Comparison of ENCODE assay signal across 8 cellular contexts in genomic region chr1:168408531-168409242, GRCh38.
A peak's percentile ranks its signal among the peaks of the same experiment; 100 is the strongest.
DNase-seq lines count a peak whose midpoint lies in the region; ATAC-seq, FAIRE-seq and TF ChIP-seq lines count a peak whose summit lies in the region.

No MANE protein-coding gene starts in this region.

- H3K9me1 ChIP-seq in keratinocyte (ENCODE audit: control insufficient read depth, extremely low read depth, insufficient read depth, low read length), result no peaks in the 10 kb centered on the region

- no peaks in the 10 kb centered on the region for H3K79me2 ChIP-seq in keratinocyte (ENCODE audit: control insufficient read depth, insufficient read depth, low read length)

- H3K9me3 Mint-ChIP-seq in activated CD8-positive, alpha-beta memory T cell treated with anti-CD3 and anti-CD28 coated beads, Interleukin-2, amount 10 ng/mL, durations not matched to agents 7 days and 5 days (ENCODE audit: low read depth), result peaks cover 4% of the 10 kb centered on the region

- H3K4me1 Mint-ChIP-seq in activated CD8-positive, alpha-beta memory T cell treated with anti-CD3 and anti-CD28 coated beads, Interleukin-2, amount 10 ng/mL, durations not matched to agents 7 days and 5 days, result peaks cover 45% of the 10 kb centered on the region

- ATAC-seq in HG03558 (IDR thresholded peaks at IDR 0.05; ENCODE audit: extremely low read depth, unreplicated experiment) (peak; percentile 54), HG02623 (IDR thresholded peaks at IDR 0.05; ENCODE audit: unreplicated experiment) (no peak)
- ATAC-seq in activated CD8-positive, alpha-beta memory T cell treated with anti-CD3 and anti-CD28 coated beads, Interleukin-2, amount 10 ng/mL, durations not matched to agents 7 days and 5 days, result peak; percentile 91

- peak; percentile 52 for DNase-seq in GM13976 (ENCODE audit: low spot score)
- peak; percentile 82 for DNase-seq in activated CD8-positive, alpha-beta memory T cell treated with anti-CD3 and anti-CD28 coated beads, Interleukin-2, amount 10 ng/mL, durations not matched to agents 7 days and 5 days
- DNase-seq in keratinocyte (ENCODE audit: low read depth, low spot score), result no peak
- DNase-seq in effector CD8-positive, alpha-beta T cell (lab: John Stamatoyannopoulos, UW), result no peak
- no peak for DNase-seq in GM19239 (ENCODE audit: insufficient read length, low spot score)
- no peak for DNase-seq in NCI-H1694 treated with DMSO at 0.1 percent for 48 hours (lab: John Stamatoyannopoulos, UW)

- no peaks in the 10 kb centered on the region for H3K9me3 ChIP-seq in keratinocyte (ENCODE audit: control insufficient read depth, low read depth, low read length)

- no peaks in the 10 kb centered on the region for H3K27me3 Mint-ChIP-seq in activated CD8-positive, alpha-beta memory T cell treated with anti-CD3 and anti-CD28 coated beads, Interleukin-2, amount 10 ng/mL, durations not matched to agents 7 days and 5 days

- no peaks in the 10 kb centered on the region for H3K36me3 ChIP-seq in keratinocyte (ENCODE audit: control insufficient read depth in 2 of 2, extremely low read depth in 1 of 2, insufficient read depth in 2 of 2, low read length in 2 of 2)

- H4K20me1 ChIP-seq in keratinocyte (ENCODE audit: control insufficient read depth, extremely low read depth, insufficient read depth, low read length), result peaks cover 2% of the 10 kb centered on the region

- peaks cover 16% of the 10 kb centered on the region for H3K36me3 Mint-ChIP-seq in activated CD8-positive, alpha-beta memory T cell treated with anti-CD3 and anti-CD28 coated beads, Interleukin-2, amount 10 ng/mL, durations not matched to agents 7 days and 5 days

- no peak overlapping the region for H3K9ac ChIP-seq in keratinocyte (ENCODE audit: control insufficient read depth, extremely low read depth, insufficient read depth, low read length)

- H3K4me3 ChIP-seq in keratinocyte (ENCODE audit: control insufficient read depth in 2 of 3, extremely low read depth in 1 of 3, insufficient read depth in 2 of 3, low read depth in 1 of 3, low read length in 3 of 3), result no peak overlapping the region

- TF ChIP-seq CTCF in GM13976 (IDR thresholded peaks at IDR 0.05; ENCODE audit: borderline replicate concordance, control extremely low read depth, extremely low read depth, insufficient read depth, missing control alignments) (no peak), keratinocyte (optimal IDR thresholded peaks at IDR 0.05 in 1 of 3, IDR thresholded peaks at IDR 0.05 in 1 of 3, conservative IDR thresholded peaks at IDR 0.05 in 1 of 3; ENCODE audit: extremely low read depth in 1 of 3, insufficient read depth in 2 of 3, low read length in 3 of 3) (no peak)

- no peak overlapping the region for H2AFZ ChIP-seq in keratinocyte (ENCODE audit: control insufficient read depth, low read length)

- H3K27ac ChIP-seq in keratinocyte (ENCODE audit: control insufficient read depth, insufficient read depth, low read length), result no peak overlapping the region

- peaks cover 12% of the 10 kb centered on the region for H3K4me1 ChIP-seq in keratinocyte (ENCODE audit: control insufficient read depth, extremely low read depth, insufficient read depth, low read length)

- CTCF ChIA-PET in activated CD8-positive, alpha-beta memory T cell treated with anti-CD3 and anti-CD28 coated beads, Interleukin-2, amount 10 ng/mL, durations not matched to agents 7 days and 5 days (lab: Charles Lee), result interaction anchor here (0.6 to 3.2 kb wide), 9 partner anchors 13 to 174 kb away, joined by 3 to 25 read pairs (median 4); no protein-coding TSS in a partner anchor

- dilution Hi-C loops in keratinocyte (cut with MboI; ENCODE audit: extremely low pct_ligation_motif_present, low sequenced_read_pairs), result no loop called here

- peak overlapping the region; percentile 83 for H3K27ac Mint-ChIP-seq in activated CD8-positive, alpha-beta memory T cell treated with anti-CD3 and anti-CD28 coated beads, Interleukin-2, amount 10 ng/mL, durations not matched to agents 7 days and 5 days

- FAIRE-seq in keratinocyte (lab: Jason Lieb, UNC) (peak; percentile 95), GM19239 (lab: Jason Lieb, UNC) (no peak)

- H3K4me2 ChIP-seq in keratinocyte (ENCODE audit: control insufficient read depth, extremely low read depth, insufficient read depth, low read depth, low read length), result peak overlapping the region; percentile 13

- H3K4me3 Mint-ChIP-seq in activated CD8-positive, alpha-beta memory T cell treated with anti-CD3 and anti-CD28 coated beads, Interleukin-2, amount 10 ng/mL, durations not matched to agents 7 days and 5 days, result peak overlapping the region; percentile 35

- H3K27me3 ChIP-seq in keratinocyte (ENCODE audit: control insufficient read depth, extremely low read depth, insufficient read depth, low read length), result no peaks in the 10 kb centered on the region

- in situ Hi-C loops in GM13976 (cut with MboI; ENCODE audit: low sequenced_read_pairs, unreplicated experiment), result no loop called here

Comparison
In these comparisons a context has a peak if more than half of its experiments do, and no peak if none do; other contexts are left out.
1. DNase-seq: peak in GM13976 (single experiment) and activated CD8-positive, alpha-beta memory T cell treated with anti-CD3 and anti-CD28 coated beads, Interleukin-2, amount 10 ng/mL, durations not matched to agents 7 days and 5 days (single experiment); none in keratinocyte (single experiment), effector CD8-positive, alpha-beta T cell (single experiment), GM19239 (single experiment) and NCI-H1694 treated with DMSO at 0.1 percent for 48 hours (single experiment).